8 cellular contexts compared by ENCODE assay signal in the genomic region with DNA sequence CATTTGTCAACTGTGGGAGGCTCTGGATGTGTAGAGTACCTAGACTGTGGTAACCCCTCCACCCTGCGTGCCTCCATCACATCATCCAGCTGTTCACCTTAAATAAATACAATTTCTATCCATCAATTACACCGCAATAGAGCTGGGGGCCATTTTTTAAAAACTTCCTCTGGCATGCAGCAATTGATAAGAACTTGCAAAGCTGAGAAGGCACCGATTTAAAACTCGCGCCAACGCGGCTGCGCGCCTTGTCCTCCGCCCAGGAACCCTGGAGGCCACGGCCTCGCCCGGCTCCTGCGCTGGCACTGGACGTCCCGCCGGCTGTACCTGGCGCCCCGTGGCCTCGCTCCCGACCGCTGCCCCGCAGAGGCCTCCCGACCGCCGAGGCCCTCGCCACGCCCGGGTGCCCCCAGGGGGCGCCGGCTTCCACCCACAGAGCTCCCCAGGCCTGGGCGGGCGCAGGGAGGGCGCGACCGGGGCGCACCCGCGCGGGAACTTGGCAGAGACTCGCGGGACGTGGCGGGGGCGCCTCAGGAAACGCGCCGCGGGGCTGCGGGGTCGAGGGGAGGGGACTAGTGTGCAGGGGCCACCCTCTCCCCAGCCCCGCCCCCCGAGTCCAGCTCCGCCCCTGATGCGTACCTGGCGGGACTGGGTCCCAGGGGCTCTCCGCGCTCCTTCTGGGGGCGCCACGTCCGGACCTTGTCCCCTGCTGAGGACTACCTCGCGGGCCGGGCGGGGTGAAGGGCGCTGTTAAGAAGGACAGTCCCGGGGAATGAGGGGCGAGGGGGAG.
A peak's percentile ranks its signal among the peaks of the same experiment; 100 is the strongest.
DNase-seq lines count a peak whose midpoint lies in the region; ATAC-seq and TF ChIP-seq lines count a peak whose summit lies in the region.

No MANE protein-coding gene starts in this region.

- DNase-seq in activated T-cell treated with anti-CD3 and anti-CD28 coated beads, Interleukin-2, amount 50 U/mL, for 72 hours: peak; percentile 51
- DNase-seq in left ventricle myocardium inferior (peak; percentile 36), gastrocnemius medialis (no peak), kidney tubule cell (ENCODE audit: low spot score) (no peak), DMS153 treated with DMSO at 0.1 percent for 48 hours (lab: John Stamatoyannopoulos, UW; ENCODE audit: unreplicated experiment) (no peak)

- 0 out of 2 replicates have a peak, but pooled peaks have one; percentile 28 for TF ChIP-seq CTCF in GM12875 (IDR thresholded peaks at IDR 0.05; ENCODE audit: borderline replicate concordance, insufficient read depth, low read depth, low read length)
- TF ChIP-seq CTCF in left ventricle myocardium inferior (IDR thresholded peaks at IDR 0.05; ENCODE audit: borderline replicate concordance): peak; percentile 60
- TF ChIP-seq CTCF in gastrocnemius medialis (IDR thresholded peaks at IDR 0.05 in 4 of 5, conservative IDR thresholded peaks at IDR 0.05 in 1 of 5): peak in 3 of 5 experiments; percentile 52 to 71 (median 57)

- in situ Hi-C loops in gastrocnemius medialis (cut with MboI; ENCODE audit: low sequenced_read_pairs in 4 of 4): loop anchor here in 3 of 4 donors (10.0 to 25.0 kb wide), 2 partner anchors 84 to 98 kb away; no protein-coding TSS in a partner anchor

- H3K4me3 Mint-ChIP-seq in activated T-cell treated with anti-CD3 and anti-CD28 coated beads, Interleukin-2, amount 50 U/mL, for 72 hours: peak overlapping the region; percentile 34 to 56

- intact Hi-C loops in left ventricle myocardium inferior (cut with micrococcal nuclease) (loop anchor here (5.0 to 10.0 kb wide), 2 partner anchors 84 to 93 kb away; no protein-coding TSS in a partner anchor), gastrocnemius medialis (cut with DNase I; ENCODE audit: low total_unique reads) (loop anchor here (1.0 kb wide), 1 partner anchor 103 kb away; no protein-coding TSS in a partner anchor)

- H3K4me1 Mint-ChIP-seq in activated T-cell treated with anti-CD3 and anti-CD28 coated beads, Interleukin-2, amount 50 U/mL, for 72 hours (ENCODE audit: low read depth): peaks cover 5% of the 10 kb centered on the region

- no peak for TF ChIP-seq POLR2A in gastrocnemius medialis (IDR thresholded peaks at IDR 0.05)

- no peaks in the 10 kb centered on the region for H3K36me3 Mint-ChIP-seq in activated T-cell treated with anti-CD3 and anti-CD28 coated beads, Interleukin-2, amount 50 U/mL, for 72 hours (ENCODE audit: insufficient read depth in 2 of 2)

- peak; percentile 81 to 82 for ATAC-seq in activated T-cell treated with anti-CD3 and anti-CD28 coated beads, Interleukin-2, amount 50 U/mL, for 72 hours (replicated peaks in 1 of 2)
- ATAC-seq in gastrocnemius medialis (no peak), HG02763 (IDR thresholded peaks at IDR 0.05; ENCODE audit: unreplicated experiment) (no peak), GM19397 (IDR thresholded peaks at IDR 0.05; ENCODE audit: unreplicated experiment) (no peak)

- H3K4me3 ChIP-seq in GM12875 (ENCODE audit: low read depth, low read length) (no peak overlapping the region), left ventricle myocardium inferior (peak overlapping the region; percentile 60), gastrocnemius medialis (peak overlapping the region; percentile 26 to 55 (median 46))

- H3K9me3 ChIP-seq in left ventricle myocardium inferior (replicated peaks): peaks cover 9% of the 10 kb centered on the region
- no peaks in the 10 kb centered on the region for H3K9me3 ChIP-seq in gastrocnemius medialis

- no peak overlapping the region for H3K27ac ChIP-seq in left ventricle myocardium inferior (replicated peaks)
- H3K27ac ChIP-seq in gastrocnemius medialis: no peak overlapping the region

- H3K9me3 Mint-ChIP-seq in activated T-cell treated with anti-CD3 and anti-CD28 coated beads, Interleukin-2, amount 50 U/mL, for 72 hours: no peaks in the 10 kb centered on the region

- H3K4me1 ChIP-seq in left ventricle myocardium inferior (peaks cover 11% of the 10 kb centered on the region), gastrocnemius medialis (peaks cover 6% of the 10 kb centered on the region in 2 donors)

- H3K36me3 ChIP-seq in left ventricle myocardium inferior (no peaks in the 10 kb centered on the region), gastrocnemius medialis (no peaks in the 10 kb centered on the region)

- peaks cover 50% of the 10 kb centered on the region for H3K27me3 Mint-ChIP-seq in activated T-cell treated with anti-CD3 and anti-CD28 coated beads, Interleukin-2, amount 50 U/mL, for 72 hours (ENCODE audit: low read depth)

- no peak overlapping the region for H3K27ac Mint-ChIP-seq in activated T-cell treated with anti-CD3 and anti-CD28 coated beads, Interleukin-2, amount 50 U/mL, for 72 hours

- H3K27me3 ChIP-seq in left ventricle myocardium inferior (ENCODE audit: low read depth) (peaks cover 50% of the 10 kb centered on the region), gastrocnemius medialis (no peaks in the 10 kb centered on the region)

Comparison
In these comparisons a context has a peak if more than half of its experiments do, and no peak if none do; other contexts are left out.
1. ATAC-seq: peak in activated T-cell treated with anti-CD3 and anti-CD28 coated beads, Interleukin-2, amount 50 U/mL, for 72 hours (2 of 2); none in gastrocnemius medialis (0 of 2), HG02763 (single experiment) and GM19397 (single experiment).
2. DNase-seq: peak in activated T-cell treated with anti-CD3 and anti-CD28 coated beads, Interleukin-2, amount 50 U/mL, for 72 hours (2 of 2) and left ventricle myocardium inferior (single experiment); none in gastrocnemius medialis (0 of 2), kidney tubule cell (single experiment) and DMS153 treated with DMSO at 0.1 percent for 48 hours (single experiment).
3. Peak in every context shown above with its lines, with median percentiles within 50 percentile points of each other: CTCF ChIP-seq.